Comparison of ENCODE assay signal across 35 cellular contexts in the genomic region with DNA sequence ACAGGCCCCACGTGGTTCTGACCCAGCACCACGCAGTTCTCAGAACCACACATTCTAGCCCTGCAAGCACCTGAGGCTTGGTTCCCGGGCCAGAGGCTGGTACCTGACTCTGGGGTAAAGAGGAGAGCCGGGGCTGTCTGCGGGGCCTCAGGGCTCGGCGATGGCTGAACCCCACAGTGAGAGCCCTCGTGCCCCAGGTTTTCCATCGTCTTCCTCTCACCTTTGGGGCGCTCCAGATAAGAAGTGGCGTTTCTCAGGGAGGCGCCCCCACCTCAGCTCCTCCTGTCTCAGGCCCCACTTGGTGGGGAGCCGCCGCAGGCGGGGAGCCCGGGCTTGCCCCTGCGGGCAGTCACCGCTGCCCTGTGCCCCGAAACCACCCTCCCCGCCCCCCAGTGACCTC.
"Had no signal": no experiment of that assay in that cellular context is flagged by ENCODE, and none has a peak within 500 bp of the region (broad histone marks: within the 10 kb centered on the region; RNA-seq: fewer than 3 reads in every experiment).

No MANE protein-coding gene starts in this region.

- H3K27ac ChIP-seq: KMS-11 had no signal

- H3K9ac ChIP-seq: KMS-11 had no signal

- DNase-seq: Karpas-422, Kasumi-1, KG1, MG63, MM.1S, MV-4-11, NCI-H1048, NCI-H1092, NCI-H1092 treated with DMSO at 0.1 percent for 48 hours, NCI-H1105, NCI-H1105 treated with DMSO at 0.1 percent for 48 hours, NCI-H1417, NCI-H1417 treated with DMSO at 0.1 percent for 48 hours, NCI-H1436, NCI-H1436 treated with DMSO at 0.1 percent for 48 hours, NCI-H146, NCI-H1694, NCI-H1694 treated with DMSO at 0.1 percent for 48 hours, NCI-H187, NCI-H187 treated with DMSO at 0.1 percent for 48 hours, NCI-H1930, NCI-H2029, NCI-H2029 treated with DMSO at 0.1 percent for 48 hours, NCI-H2081, NCI-H2081 treated with DMSO at 0.1 percent for 48 hours, NCI-H2107, NCI-H2171, NCI-H2171 treated with DMSO at 0.1 percent for 48 hours, NCI-H2227 treated with DMSO at 0.1 percent for 48 hours, NCI-H226, NCI-H345, NCI-H446, NCI-H446 treated with DMSO at 0.1 percent for 48 hours, NCI-H510A had no signal

- H3K4me2 ChIP-seq: KMS-11 had no signal

- H3K9me3 ChIP-seq: MG63 had no signal

- H3K4me3 ChIP-seq: MG63 had no signal
